ENCODE assay signal across 1 cellular context in the genomic region with DNA sequence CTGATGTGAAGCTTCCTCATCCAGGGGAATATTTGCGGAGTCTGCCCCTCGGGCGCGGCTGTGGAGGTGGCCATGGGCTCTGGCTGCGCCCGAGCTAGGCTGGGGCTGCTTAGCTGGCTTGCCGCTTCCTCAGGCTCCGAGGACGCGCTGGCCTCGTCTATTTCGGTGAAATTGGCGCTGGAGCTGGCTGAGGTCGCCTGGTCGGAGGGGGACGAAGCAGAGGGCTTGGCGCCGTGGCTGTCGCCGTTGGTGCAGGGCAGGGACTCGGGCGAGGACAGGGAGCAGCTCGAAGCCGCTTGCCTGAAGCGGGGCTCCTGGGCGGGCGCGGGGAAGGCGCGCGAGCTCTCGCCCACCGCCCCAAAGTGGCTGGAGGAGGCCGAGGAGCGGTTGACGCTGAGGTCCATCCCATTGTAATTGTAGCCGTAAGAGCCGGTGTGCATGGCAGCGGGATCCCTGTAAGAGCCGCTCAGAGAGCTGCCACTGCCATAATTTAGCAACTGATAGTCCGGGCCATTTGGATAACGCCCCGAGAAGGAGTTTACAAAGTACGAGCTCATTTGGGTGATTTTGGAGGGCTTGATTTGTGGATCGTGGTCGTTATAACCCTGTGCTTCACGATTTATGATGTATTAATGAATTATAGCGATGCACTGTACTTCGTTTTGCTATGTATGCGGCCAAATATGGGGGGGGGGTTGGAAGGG.
TF ChIP-seq lines count a peak whose summit lies in the region.

A gene (minus strand): TSS at position 654 of the 704 bp plus-strand sequence. CDS start 97 bp downstream, at position 557.

TF ChIP-seq in HepG2, 621 proteins besides CTCF, POLR2A, EP300 and RAD21 (continued from another document):
- TF ChIP-seq, protein P1, sequence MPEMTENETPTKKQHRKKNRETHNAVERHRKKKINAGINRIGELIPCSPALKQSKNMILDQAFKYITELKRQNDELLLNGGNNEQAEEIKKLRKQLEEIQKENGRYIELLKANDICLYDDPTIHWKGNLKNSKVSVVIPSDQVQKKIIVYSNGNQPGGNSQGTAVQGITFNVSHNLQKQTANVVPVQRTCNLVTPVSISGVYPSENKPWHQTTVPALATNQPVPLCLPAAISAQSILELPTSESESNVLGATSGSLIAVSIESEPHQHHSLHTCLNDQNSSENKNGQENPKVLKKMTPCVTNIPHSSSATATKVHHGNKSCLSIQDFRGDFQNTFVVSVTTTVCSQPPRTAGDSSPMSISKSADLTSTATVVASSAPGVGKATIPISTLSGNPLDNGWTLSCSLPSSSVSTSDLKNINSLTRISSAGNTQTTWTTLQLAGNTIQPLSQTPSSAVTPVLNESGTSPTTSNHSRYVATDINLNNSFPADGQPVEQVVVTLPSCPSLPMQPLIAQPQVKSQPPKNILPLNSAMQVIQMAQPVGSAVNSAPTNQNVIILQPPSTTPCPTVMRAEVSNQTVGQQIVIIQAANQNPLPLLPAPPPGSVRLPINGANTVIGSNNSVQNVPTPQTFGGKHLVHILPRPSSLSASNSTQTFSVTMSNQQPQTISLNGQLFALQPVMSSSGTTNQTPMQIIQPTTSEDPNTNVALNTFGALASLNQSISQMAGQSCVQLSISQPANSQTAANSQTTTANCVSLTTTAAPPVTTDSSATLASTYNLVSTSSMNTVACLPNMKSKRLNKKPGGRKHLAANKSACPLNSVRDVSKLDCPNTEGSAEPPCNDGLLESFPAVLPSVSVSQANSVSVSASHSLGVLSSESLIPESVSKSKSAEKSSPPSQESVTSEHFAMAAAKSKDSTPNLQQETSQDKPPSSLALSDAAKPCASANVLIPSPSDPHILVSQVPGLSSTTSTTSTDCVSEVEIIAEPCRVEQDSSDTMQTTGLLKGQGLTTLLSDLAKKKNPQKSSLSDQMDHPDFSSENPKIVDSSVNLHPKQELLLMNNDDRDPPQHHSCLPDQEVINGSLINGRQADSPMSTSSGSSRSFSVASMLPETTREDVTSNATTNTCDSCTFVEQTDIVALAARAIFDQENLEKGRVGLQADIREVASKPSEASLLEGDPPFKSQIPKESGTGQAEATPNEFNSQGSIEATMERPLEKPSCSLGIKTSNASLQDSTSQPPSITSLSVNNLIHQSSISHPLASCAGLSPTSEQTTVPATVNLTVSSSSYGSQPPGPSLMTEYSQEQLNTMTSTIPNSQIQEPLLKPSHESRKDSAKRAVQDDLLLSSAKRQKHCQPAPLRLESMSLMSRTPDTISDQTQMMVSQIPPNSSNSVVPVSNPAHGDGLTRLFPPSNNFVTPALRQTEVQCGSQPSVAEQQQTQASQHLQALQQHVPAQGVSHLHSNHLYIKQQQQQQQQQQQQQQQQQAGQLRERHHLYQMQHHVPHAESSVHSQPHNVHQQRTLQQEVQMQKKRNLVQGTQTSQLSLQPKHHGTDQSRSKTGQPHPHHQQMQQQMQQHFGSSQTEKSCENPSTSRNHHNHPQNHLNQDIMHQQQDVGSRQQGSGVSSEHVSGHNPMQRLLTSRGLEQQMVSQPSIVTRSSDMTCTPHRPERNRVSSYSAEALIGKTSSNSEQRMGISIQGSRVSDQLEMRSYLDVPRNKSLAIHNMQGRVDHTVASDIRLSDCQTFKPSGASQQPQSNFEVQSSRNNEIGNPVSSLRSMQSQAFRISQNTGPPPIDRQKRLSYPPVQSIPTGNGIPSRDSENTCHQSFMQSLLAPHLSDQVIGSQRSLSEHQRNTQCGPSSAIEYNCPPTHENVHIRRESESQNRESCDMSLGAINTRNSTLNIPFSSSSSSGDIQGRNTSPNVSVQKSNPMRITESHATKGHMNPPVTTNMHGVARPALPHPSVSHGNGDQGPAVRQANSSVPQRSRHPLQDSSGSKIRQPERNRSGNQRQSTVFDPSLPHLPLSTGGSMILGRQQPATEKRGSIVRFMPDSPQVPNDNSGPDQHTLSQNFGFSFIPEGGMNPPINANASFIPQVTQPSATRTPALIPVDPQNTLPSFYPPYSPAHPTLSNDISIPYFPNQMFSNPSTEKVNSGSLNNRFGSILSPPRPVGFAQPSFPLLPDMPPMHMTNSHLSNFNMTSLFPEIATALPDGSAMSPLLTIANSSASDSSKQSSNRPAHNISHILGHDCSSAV (CRISPR knock-in tag; IDR thresholded peaks at IDR 0.05; ENCODE audit: borderline replicate concordance): no peak
- TF ChIP-seq ZBTB8A (CRISPR knock-in tag; IDR thresholded peaks at IDR 0.05; ENCODE audit: borderline replicate concordance, low read depth): no peak
- no peak for TF ChIP-seq CAMTA2 (CRISPR knock-in tag; IDR thresholded peaks at IDR 0.05; ENCODE audit: borderline replicate concordance)
- no peak for TF ChIP-seq ZNF713 (CRISPR knock-in tag; IDR thresholded peaks at IDR 0.05)
- TF ChIP-seq ZNF547 (CRISPR knock-in tag; IDR thresholded peaks at IDR 0.05): no peak
- TF ChIP-seq, protein P2, sequence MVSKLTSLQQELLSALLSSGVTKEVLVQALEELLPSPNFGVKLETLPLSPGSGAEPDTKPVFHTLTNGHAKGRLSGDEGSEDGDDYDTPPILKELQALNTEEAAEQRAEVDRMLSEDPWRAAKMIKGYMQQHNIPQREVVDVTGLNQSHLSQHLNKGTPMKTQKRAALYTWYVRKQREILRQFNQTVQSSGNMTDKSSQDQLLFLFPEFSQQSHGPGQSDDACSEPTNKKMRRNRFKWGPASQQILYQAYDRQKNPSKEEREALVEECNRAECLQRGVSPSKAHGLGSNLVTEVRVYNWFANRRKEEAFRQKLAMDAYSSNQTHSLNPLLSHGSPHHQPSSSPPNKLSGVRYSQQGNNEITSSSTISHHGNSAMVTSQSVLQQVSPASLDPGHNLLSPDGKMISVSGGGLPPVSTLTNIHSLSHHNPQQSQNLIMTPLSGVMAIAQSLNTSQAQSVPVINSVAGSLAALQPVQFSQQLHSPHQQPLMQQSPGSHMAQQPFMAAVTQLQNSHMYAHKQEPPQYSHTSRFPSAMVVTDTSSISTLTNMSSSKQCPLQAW (CRISPR knock-in tag; IDR thresholded peaks at IDR 0.05): no peak
TF ChIP-seq in HepG2: peak in this region for 0.
